ENCODE assay signal across 17 cellular contexts in the genomic region with DNA sequence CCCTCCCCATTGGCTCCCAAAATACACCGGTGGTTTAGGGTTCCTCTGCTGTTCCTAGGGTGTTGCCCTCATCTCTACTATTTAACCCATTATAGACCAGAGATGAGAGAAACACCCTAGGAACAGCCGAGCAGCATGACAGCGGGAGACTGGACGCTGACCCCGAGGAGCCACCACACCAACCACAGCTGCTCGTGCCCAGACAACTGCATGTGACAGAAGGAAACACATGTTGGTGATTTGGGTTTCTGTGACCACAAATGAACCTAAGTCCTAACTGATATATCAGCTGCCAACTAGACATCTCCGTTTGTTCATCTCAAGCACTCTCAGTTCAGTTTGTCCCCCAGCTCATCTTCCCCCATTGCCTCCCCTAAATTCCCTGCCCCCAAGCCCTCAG. TPM values are rescaled to one million over a fixed set of nuclear protein-coding genes. Genes with fewer than 3 reads are reported as not detected.
"Had no signal": no experiment of that assay in that cellular context is flagged by ENCODE, and none has a peak within 500 bp of the region (broad histone marks: within the 10 kb centered on the region; RNA-seq: fewer than 3 reads in every experiment).

No MANE protein-coding gene starts in this region.

- H3K4me1 ChIP-seq: adrenal gland, gastrocnemius medialis, heart left ventricle, spleen, testis, upper lobe of right lung had no signal

- H3K27ac ChIP-seq: adrenal gland, gastrocnemius medialis, heart left ventricle, ovary, spleen, testis, upper lobe of right lung had no signal

- H3K27ac Mint-ChIP-seq: activated CD8-positive, alpha-beta memory T cell treated with anti-CD3 and anti-CD28 coated beads, Interleukin-2, amount 10 ng/mL, durations not matched to agents 7 days and 5 days; activated naive CD4-positive, alpha-beta T cell treated with anti-CD3 and anti-CD28 coated beads, Interleukin-2, amount 50 U/mL, for 24 hours; naive B cell; T-helper 17 cell had no signal

- DNase-seq: activated CD4-positive, alpha-beta T cell treated with anti-CD3 and anti-CD28 coated beads, Interleukin-2, amount 50 U/mL, for 48 hours; activated CD4-positive, CD25-positive, alpha-beta regulatory T cell treated with anti-CD3 and anti-CD28 coated beads, Interleukin-2, amount 50 U/mL, for 72 hours; activated CD8-positive, alpha-beta memory T cell treated with anti-CD3 and anti-CD28 coated beads, Interleukin-2, amount 10 ng/mL, durations not matched to agents 7 days and 5 days; activated T-cell treated with anti-CD3 and anti-CD28 coated beads, Interleukin-2, amount 50 U/mL, for 1 hour; adrenal gland; gastrocnemius medialis; heart left ventricle; midbrain; naive B cell; ovary; spleen; stimulated activated naive CD8-positive, alpha-beta T cell treated with anti-CD3 and anti-CD28 coated beads, Interleukin-15, amount 100 ng/mL, for 72 hours; T-helper 17 cell; testis; upper lobe of right lung had no signal

- H3K36me3 Mint-ChIP-seq: activated CD8-positive, alpha-beta memory T cell treated with anti-CD3 and anti-CD28 coated beads, Interleukin-2, amount 10 ng/mL, durations not matched to agents 7 days and 5 days; activated naive CD4-positive, alpha-beta T cell treated with anti-CD3 and anti-CD28 coated beads, Interleukin-2, amount 50 U/mL, for 24 hours; naive B cell had no signal

- H3K4me3 ChIP-seq: adrenal gland, gastrocnemius medialis, heart left ventricle, ovary, spleen, testis, upper lobe of right lung had no signal

- ATAC-seq: activated CD8-positive, alpha-beta memory T cell treated with anti-CD3 and anti-CD28 coated beads, Interleukin-2, amount 10 ng/mL, durations not matched to agents 7 days and 5 days; gastrocnemius medialis; heart left ventricle; sciatic nerve; stimulated activated naive CD8-positive, alpha-beta T cell treated with anti-CD3 and anti-CD28 coated beads, Interleukin-15, amount 100 ng/mL, for 72 hours; T-helper 17 cell; upper lobe of right lung had no signal

- H3K9me3 Mint-ChIP-seq: activated naive CD4-positive, alpha-beta T cell treated with anti-CD3 and anti-CD28 coated beads, Interleukin-2, amount 50 U/mL, for 24 hours; naive B cell; stimulated activated naive CD8-positive, alpha-beta T cell treated with anti-CD3 and anti-CD28 coated beads, Interleukin-15, amount 100 ng/mL, for 72 hours had no signal

- H3K36me3 ChIP-seq: adrenal gland, gastrocnemius medialis, heart left ventricle, ovary, spleen, upper lobe of right lung had no signal

- H3K9me3 ChIP-seq: adrenal gland, gastrocnemius medialis, heart left ventricle, ovary, spleen, testis, upper lobe of right lung had no signal

- H3K27me3 ChIP-seq: adrenal gland, gastrocnemius medialis, heart left ventricle, ovary, testis, upper lobe of right lung had no signal

- H3K4me3 Mint-ChIP-seq: activated CD8-positive, alpha-beta memory T cell treated with anti-CD3 and anti-CD28 coated beads, Interleukin-2, amount 10 ng/mL, durations not matched to agents 7 days and 5 days; activated naive CD4-positive, alpha-beta T cell treated with anti-CD3 and anti-CD28 coated beads, Interleukin-2, amount 50 U/mL, for 24 hours; stimulated activated naive CD8-positive, alpha-beta T cell treated with anti-CD3 and anti-CD28 coated beads, Interleukin-15, amount 100 ng/mL, for 72 hours; T-helper 17 cell had no signal

- H3K4me1 Mint-ChIP-seq: activated naive CD4-positive, alpha-beta T cell treated with anti-CD3 and anti-CD28 coated beads, Interleukin-2, amount 50 U/mL, for 24 hours; naive B cell had no signal

RNA-seq across cellular contexts. Expression of gene CFAP43, which starts 13.4 kb away (rescaled TPM):
- total RNA-seq: activated CD8-positive, alpha-beta memory T cell treated with anti-CD3 and anti-CD28 coated beads, Interleukin-2, amount 10 ng/mL, durations not matched to agents 7 days and 5 days; gastrocnemius medialis; T-helper 17 cell had no signal
